In genomic region chr12:22447223-22447622, GRCh38 we compare ENCODE assay signal across 25 cellular contexts.
DNase-seq lines count a peak whose midpoint lies in the region; TF ChIP-seq lines count a peak whose summit lies in the region.
"Had no signal": no experiment of that assay in that cellular context is flagged by ENCODE, and none has a peak within 500 bp of the region (broad histone marks: within the 10 kb centered on the region; RNA-seq: fewer than 3 reads in every experiment).

No MANE protein-coding gene starts in this region.

- no peak overlapping the region for H3K4me3 ChIP-seq in HEK293 (ENCODE audit: low read depth, low read length)
- H3K4me3 ChIP-seq: body of pancreas, esophagus squamous epithelium, SK-N-MC, spleen, thyroid gland had no signal

- POLR2A ChIA-PET in HEK293 (lab: Yijun Ruan, JAX), result no interaction called here

- DNase-seq in DMS 273 treated with DMSO at 0.1 percent for 48 hours (lab: John Stamatoyannopoulos, UW), result peak; percentile 61
- peak; percentile 75 for DNase-seq in NCI-H2171 treated with DMSO at 0.1 percent for 48 hours (lab: John Stamatoyannopoulos, UW)
- DNase-seq in fibroblast of the conjunctiva (ENCODE audit: low read depth), result peak; percentile 20
- DNase-seq in cerebellar cortex (ENCODE audit: low spot score), result no peak
- DNase-seq in AG08395 (ENCODE audit: low spot score), result no peak
- no peak for DNase-seq in stimulated activated naive CD4-positive, alpha-beta T cell treated with Interleukin-2 at 50 U/mL for 16 hours (lab: John Stamatoyannopoulos, UW)
- DNase-seq: activated CD4-positive, alpha-beta T cell treated with anti-CD3 and anti-CD28 coated beads, Interleukin-2, amount 50 U/mL, for 48 hours; activated effector memory CD4-positive, alpha-beta T cell treated with anti-CD3 and anti-CD28 coated beads, Interleukin-2, amount 50 U/mL, for 16 hours; body of pancreas; CD4-positive, alpha-beta memory T cell; DMS53; esophagus squamous epithelium; head of caudate nucleus; HFFc6; KBM-7; MM.1S; naive B cell; NCI-H226; retina; spleen; stimulated activated CD4-positive, alpha-beta T cell treated with anti-CD3 and anti-CD28 coated beads, Interleukin-4, amount 100 ng/mL, for 1 hour; stimulated activated naive CD8-positive, alpha-beta T cell treated with anti-CD3 and anti-CD28 coated beads, Interleukin-15, Interleukin-2, amounts not matched to agents 100 U/mL and 50 U/mL, for 24 hours; thyroid gland had no signal

- no peak overlapping the region for H3K27ac ChIP-seq in HEK293 (ENCODE audit: extremely low read depth, low read depth, low read length)
- H3K27ac ChIP-seq: body of pancreas, esophagus squamous epithelium, SK-N-MC, spleen, thyroid gland had no signal

- CTCF ChIA-PET in HEK293 (lab: Yijun Ruan, JAX), result interaction anchor here (1.4 kb wide), 1 partner anchor 365 kb away, joined by 7 read pairs; no protein-coding TSS in a partner anchor

- no peaks in the 10 kb centered on the region for H3K4me1 ChIP-seq in HEK293 (ENCODE audit: control insufficient read depth, insufficient read depth, low read length)
- H3K4me1 ChIP-seq: thyroid gland had no signal

- peaks cover 4 to 14% of the 10 kb centered on the region in 2 experiments; a peak in 2 of 3 replicates for H3K36me3 ChIP-seq in HEK293 (ENCODE audit: control insufficient read depth in 2 of 2, insufficient read depth in 1 of 2, low read length in 2 of 2)
- H3K36me3 ChIP-seq: thyroid gland had no signal

- no peaks in the 10 kb centered on the region for H3K9me3 ChIP-seq in HEK293 (ENCODE audit: control insufficient read depth, insufficient read depth, low read depth, low read length)
- H3K9me3 ChIP-seq: body of pancreas, esophagus squamous epithelium, spleen, thyroid gland had no signal

- TF ChIP-seq CTCF in HEK293 (tag by site-specific recombination; IDR thresholded peaks at IDR 0.05), result no peak

TF ChIP-seq in HEK293, 187 proteins besides CTCF, POLR2A, EP300 and RAD21:
- TF ChIP-seq OSR2 (tag by site-specific recombination; IDR thresholded peaks at IDR 0.05) (peak; percentile 22; the same call in 1 of the 2 replicates), ZIC2 (tag by site-specific recombination; IDR thresholded peaks at IDR 0.05) (no peak), ZSCAN23 (tag by site-specific recombination; IDR thresholded peaks at IDR 0.05) (no peak), PBX3 (CRISPR knock-in tag; IDR thresholded peaks at IDR 0.05) (no peak), ZNF558 (tag by site-specific recombination; IDR thresholded peaks at IDR 0.05) (peak; percentile 65), PRDM10 (tag by site-specific recombination; IDR thresholded peaks at IDR 0.05) (0 out of 2 replicates have a peak, but pooled peaks have one; percentile 15), ZNF311 (tag by site-specific recombination; IDR thresholded peaks at IDR 0.05; ENCODE audit: borderline replicate concordance) (no peak), FEZF1 (tag by site-specific recombination; IDR thresholded peaks at IDR 0.05) (peak; percentile 64)

Comparison
In these comparisons a context has a peak if more than half of its experiments do, and no peak if none do; other contexts are left out.
1. DNase-seq: peak in DMS 273 treated with DMSO at 0.1 percent for 48 hours (single experiment), NCI-H2171 treated with DMSO at 0.1 percent for 48 hours (single experiment) and fibroblast of the conjunctiva (single experiment); none in cerebellar cortex (single experiment), AG08395 (single experiment) and stimulated activated naive CD4-positive, alpha-beta T cell treated with Interleukin-2 at 50 U/mL for 16 hours (single experiment).